ENCODE assay signal across 19 cellular contexts in the genomic region with DNA sequence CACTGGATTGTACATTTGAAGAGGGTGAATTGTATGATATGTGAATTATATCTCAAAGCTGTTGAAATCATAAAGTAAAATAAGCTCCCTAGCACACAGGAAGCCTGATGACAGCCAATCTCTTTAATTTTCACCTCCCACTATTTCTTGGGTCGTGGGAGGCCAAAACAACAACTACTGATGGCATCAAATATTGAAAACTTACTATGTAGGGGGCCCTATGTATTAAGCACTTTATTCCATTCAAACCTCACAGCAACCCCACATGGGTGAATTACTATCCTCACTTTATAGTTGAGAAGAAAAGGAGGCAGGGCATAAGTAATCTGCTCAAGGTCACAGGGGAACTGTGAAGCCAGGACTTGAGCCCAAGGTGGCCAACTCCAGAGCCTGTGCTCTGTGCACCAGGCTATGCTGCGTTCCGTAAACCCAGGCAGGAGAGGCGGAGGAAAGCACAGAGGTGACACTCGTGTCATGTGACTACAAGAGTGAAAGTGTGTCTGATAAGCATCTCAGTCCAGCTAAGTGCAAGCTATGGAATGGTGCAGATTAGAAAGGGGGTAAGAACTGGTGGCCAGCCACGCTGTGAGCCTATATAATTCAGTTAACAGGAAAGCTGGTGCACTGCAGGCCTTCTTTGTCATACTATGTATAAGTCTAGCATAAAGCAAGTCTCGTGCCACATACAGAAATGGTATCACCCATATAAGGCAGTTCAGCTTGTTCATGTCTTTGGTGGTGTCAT.
DNase-seq lines count a peak whose midpoint lies in the region; ATAC-seq, FAIRE-seq and TF ChIP-seq lines count a peak whose summit lies in the region.
"Had no signal": no experiment of that assay in that cellular context is flagged by ENCODE, and none has a peak within 500 bp of the region (broad histone marks: within the 10 kb centered on the region; RNA-seq: fewer than 3 reads in every experiment).

No MANE protein-coding gene starts in this region.

- no peak overlapping the region for H3K9ac ChIP-seq in H1 (replicated peaks in 1 of 4; ENCODE audit: extremely low read depth in 1 of 4, low read depth in 3 of 4, low read length in 3 of 4)

- H2BK12ac ChIP-seq in H1 (ENCODE audit: low read depth, low read length): no peak overlapping the region

- H3K4me3 Mint-ChIP-seq in activated T-cell treated with anti-CD3 and anti-CD28 coated beads, Interleukin-2, amount 50 U/mL, for 72 hours: no peak overlapping the region

- H3K18ac ChIP-seq in H1 (ENCODE audit: extremely low read depth, low read length): no peak overlapping the region

- H2BK120ac ChIP-seq in H1 (replicated peaks; ENCODE audit: low read depth, low read length): no peak overlapping the region

- no peak overlapping the region for H2AK5ac ChIP-seq in H1 (ENCODE audit: low read depth, low read length)

- no peak overlapping the region for H3K56ac ChIP-seq in H1 (replicated peaks; ENCODE audit: insufficient read length, low read depth, low read length)

- intact Hi-C loops in Right ventricle myocardium superior (cut with DNase I) (no loop called here), left ventricle myocardium superior (cut with micrococcal nuclease) (no loop called here), stomach (cut with DNase I; ENCODE audit: low total_unique reads) (no loop called here)

- H4K5ac ChIP-seq in H1 (ENCODE audit: insufficient read length, low read depth, low read length): no peak overlapping the region

- peaks cover 0 to 1% of the 10 kb centered on the region in 2 experiments for H4K20me1 ChIP-seq in H1 (replicated peaks in 1 of 2; ENCODE audit: control insufficient read depth in 1 of 2, insufficient read depth in 2 of 2, low read length in 2 of 2)

- H3K4me1 Mint-ChIP-seq in activated T-cell treated with anti-CD3 and anti-CD28 coated beads, Interleukin-2, amount 50 U/mL, for 72 hours (ENCODE audit: low read depth): no peaks in the 10 kb centered on the region

- ATAC-seq in Right ventricle myocardium superior (ENCODE audit: poor library complexity) (peak; percentile 4), left ventricle myocardium superior (no peak)
- no peak for ATAC-seq in activated T-cell treated with anti-CD3 and anti-CD28 coated beads, Interleukin-2, amount 50 U/mL, for 72 hours (replicated peaks in 1 of 2)
- ATAC-seq: Panc1 had no signal

- no peak overlapping the region for H3K27ac Mint-ChIP-seq in activated T-cell treated with anti-CD3 and anti-CD28 coated beads, Interleukin-2, amount 50 U/mL, for 72 hours

- no peaks in the 10 kb centered on the region for H3K23me2 ChIP-seq in H1 (ENCODE audit: low read depth, low read length)

- CTCF ChIA-PET in HEK293 (lab: Yijun Ruan, JAX): interaction anchor here (0.8 kb wide), 1 partner anchor 73 kb away, joined by 4 read pairs; no protein-coding TSS in a partner anchor
- CTCF ChIA-PET in H1 (lab: Charles Lee; ENCODE audit: partially characterized antibody): interaction anchor here (0.7 to 1.8 kb wide), 3 partner anchors 13 to 139 kb away, joined by 3 to 5 read pairs (median 3); no protein-coding TSS in a partner anchor

- TF ChIP-seq CTCF in HEK293 (tag by site-specific recombination; IDR thresholded peaks at IDR 0.05) (no peak), H1 (IDR thresholded peaks at IDR 0.05; ENCODE audit: control extremely low read depth in 1 of 3, insufficient read depth in 1 of 3, low read depth in 1 of 3, low read length in 3 of 3) (no peak), stomach (IDR thresholded peaks at IDR 0.05) (no peak)

- H2BK15ac ChIP-seq in H1 (ENCODE audit: low read length): no peak overlapping the region

- no peak overlapping the region for H3K4ac ChIP-seq in H1 (replicated peaks; ENCODE audit: insufficient read length, low read depth, low read length)

- no peak overlapping the region for H2AFZ ChIP-seq in H1 (ENCODE audit: low read length)

- no peak for DNase-seq in Right ventricle myocardium superior
- no peak for DNase-seq in left ventricle myocardium superior
- DNase-seq in H1 (ENCODE audit: low read depth in 1 of 2, low spot score in 2 of 2): no peak
- peak; percentile 41 for DNase-seq in stomach
- DNase-seq in activated T-cell treated with anti-CD3 and anti-CD28 coated beads, Interleukin-2, amount 50 U/mL, for 72 hours: no peak
- no peak for DNase-seq in dermis blood vessel endothelial cell
- DNase-seq: C1 segment of cervical spinal cord, DMS79 treated with DMSO at 0.1 percent for 48 hours, IMR-90, Kasumi-1, MM.1S, NCI-H1092, NCI-H146, NCI-H2081, NCI-H446 treated with DMSO at 0.1 percent for 48 hours had no signal

- H4K8ac ChIP-seq in H1 (ENCODE audit: extremely low read depth, insufficient read depth, low read length): 0 out of 2 replicates have a peak overlapping the region, but pooled peaks have one; percentile 6

- no peak overlapping the region for H2BK20ac ChIP-seq in H1 (ENCODE audit: low read length)

- H3K79me1 ChIP-seq in H1 (ENCODE audit: low read depth, low read length): 0 out of 2 replicates have a peak, but pooled peaks cover 2% of the 10 kb centered on the region

- H2BK5ac ChIP-seq in H1 (ENCODE audit: low read depth, low read length): no peak overlapping the region

- H3K36me3 ChIP-seq in HEK293 (ENCODE audit: control insufficient read depth in 2 of 2, insufficient read depth in 1 of 2, low read length in 2 of 2) (peaks cover 0 to 10% of the 10 kb centered on the region in 2 experiments; a peak in 1 of 3 replicates), H1 (ENCODE audit: control insufficient read depth in 2 of 4, insufficient read depth in 4 of 4, low read length in 3 of 4) (no peaks in the 10 kb centered on the region), stomach (no peaks in the 10 kb centered on the region)
- H3K36me3 ChIP-seq: HAP-1 had no signal

- H3K23ac ChIP-seq in H1 (ENCODE audit: insufficient read length): no peak overlapping the region

- H3K9me3 ChIP-seq in HEK293 (ENCODE audit: control insufficient read depth, insufficient read depth, low read depth, low read length) (no peaks in the 10 kb centered on the region), H1 (ENCODE audit: insufficient read depth in 2 of 2, low read depth in 1 of 2, low read length in 1 of 2) (peaks cover 3% of the 10 kb centered on the region in 2 experiments; a peak in 1 of 4 replicates), stomach (peaks cover 0 to 6% (median 2%) of the 10 kb centered on the region in 4 donors)
- H3K9me3 ChIP-seq: HAP-1 had no signal

- H3K27me3 Mint-ChIP-seq in activated T-cell treated with anti-CD3 and anti-CD28 coated beads, Interleukin-2, amount 50 U/mL, for 72 hours (ENCODE audit: low read depth): no peaks in the 10 kb centered on the region

- H3K9me3 Mint-ChIP-seq in activated T-cell treated with anti-CD3 and anti-CD28 coated beads, Interleukin-2, amount 50 U/mL, for 72 hours: peaks cover 2 to 6% of the 10 kb centered on the region in 2 donors

- TF ChIP-seq POLR2A in H1 (IDR thresholded peaks at IDR 0.05; ENCODE audit: control extremely low read depth in 1 of 2, low read depth in 2 of 2, low read length in 2 of 2) (no peak), stomach (IDR thresholded peaks at IDR 0.05) (no peak)

- H3K14ac ChIP-seq in H1 (ENCODE audit: insufficient read length): no peak overlapping the region

- no peak for FAIRE-seq in H1 (lab: Jason Lieb, UNC)
- FAIRE-seq: D721Med had no signal

- H3K79me2 ChIP-seq in H1 (ENCODE audit: control insufficient read depth in 1 of 2, insufficient read depth in 2 of 2, low read length in 2 of 2): peaks cover 0 to 16% of the 10 kb centered on the region in 2 experiments; a peak in 2 of 4 replicates

- TF ChIP-seq RAD21 in H1 (IDR thresholded peaks at IDR 0.05 in 1 of 2, conservative IDR thresholded peaks at IDR 0.05 in 1 of 2; ENCODE audit: low read depth in 2 of 2, low read length in 2 of 2): no peak

- H3K4me1 ChIP-seq in HEK293 (ENCODE audit: control insufficient read depth, insufficient read depth, low read length): peaks cover 34% of the 10 kb centered on the region
- peaks cover 0 to 7% (median 2%) of the 10 kb centered on the region in 4 experiments; a peak in 3 of 7 replicates for H3K4me1 ChIP-seq in H1 (replicated peaks in 1 of 4; ENCODE audit: control insufficient read depth in 3 of 4, insufficient read depth in 4 of 4, low read length in 3 of 4)
- peaks cover 0 to 21% (median 9%) of the 10 kb centered on the region in 4 donors for H3K4me1 ChIP-seq in stomach

- H4K91ac ChIP-seq in H1 (replicated peaks; ENCODE audit: insufficient read length, low read length): no peak overlapping the region

- no peak for TF ChIP-seq EP300 in H1 (IDR thresholded peaks at IDR 0.05; ENCODE audit: borderline replicate concordance in 1 of 2, low read depth in 2 of 2, low read length in 2 of 2)
- no peak for TF ChIP-seq EP300 in stomach (IDR thresholded peaks at IDR 0.05)

- H3K27ac ChIP-seq in HEK293 (ENCODE audit: extremely low read depth, low read depth, low read length) (no peak overlapping the region), H1 (ENCODE audit: low read depth, low read length) (no peak overlapping the region), stomach (no peak overlapping the region)

- 92% methylated on average over 7 of the region's 7 CpGs; no CpG with 5 or more reads in 1 of the 2 experiments for WGBS in H1 (ENCODE audit: extremely low coverage in 1 of 2, insufficient coverage in 1 of 2, insufficient read length in 1 of 2, insufficient replicate concordance in 2 of 2, low coverage in 1 of 2, low lambda C conversion rate in 2 of 2, missing lambda C conversion rate in 1 of 2), 2 experiments
- 79 to 88% (median 84%) methylated on average over 7 of the region's 7 CpGs for WGBS in stomach, 5 donors

- H3K27me3 ChIP-seq in H1 (replicated peaks in 1 of 4; ENCODE audit: control insufficient read depth in 3 of 4, extremely low read depth in 1 of 4, insufficient read depth in 3 of 4, low read length in 3 of 4): no peaks in the 10 kb centered on the region
- no peaks in the 10 kb centered on the region for H3K27me3 ChIP-seq in stomach

- H3K36me3 Mint-ChIP-seq in activated T-cell treated with anti-CD3 and anti-CD28 coated beads, Interleukin-2, amount 50 U/mL, for 72 hours (ENCODE audit: insufficient read depth in 2 of 2): peaks cover 2% of the 10 kb centered on the region in 2 donors

- POLR2A ChIA-PET in HEK293 (lab: Yijun Ruan, JAX) (no interaction called here), H1 (lab: Charles Lee; ENCODE audit: partially characterized antibody) (no interaction called here)

- no peak overlapping the region for H3K4me3 ChIP-seq in HEK293 (ENCODE audit: low read depth, low read length)
- no peak overlapping the region for H3K4me3 ChIP-seq in H1 (ENCODE audit: extremely low read depth in 1 of 4, insufficient read depth in 2 of 4, low read depth in 3 of 4, low read length in 4 of 4)
- H3K4me3 ChIP-seq in stomach: no peak overlapping the region
- H3K4me3 ChIP-seq: HAP-1 had no signal

- no peak overlapping the region for H3K4me2 ChIP-seq in H1 (ENCODE audit: insufficient read depth in 1 of 2, low read depth in 2 of 2, low read length in 2 of 2)

TF ChIP-seq in H1, 55 proteins besides CTCF, POLR2A, EP300 and RAD21 (continues in another document):
- no peak for TF ChIP-seq EGR1 (IDR thresholded peaks at IDR 0.05; ENCODE audit: borderline replicate concordance, low read depth, low read length)
- TF ChIP-seq GTF2F1 (IDR thresholded peaks at IDR 0.05; ENCODE audit: borderline replicate concordance, low read depth, low read length): no peak
- TF ChIP-seq TAF1 (IDR thresholded peaks at IDR 0.05; ENCODE audit: low read depth, low read length): no peak
- TF ChIP-seq CTBP2 (IDR thresholded peaks at IDR 0.05; ENCODE audit: borderline replicate concordance, insufficient read depth, insufficient read length, low read length): no peak
